Comparison of ENCODE assay signal across 1 cellular context in genomic region chr7:51306761-51307160, GRCh38.
TF ChIP-seq lines count a peak whose summit lies in the region.

No MANE protein-coding gene starts in this region.

TF ChIP-seq in WTC11, 78 proteins besides CTCF, POLR2A, EP300 and RAD21 (continued from another document):
- TF ChIP-seq PRDM15 (CRISPR knock-in tag; IDR thresholded peaks at IDR 0.05) = no peak
- TF ChIP-seq ARID4B (CRISPR knock-in tag; IDR thresholded peaks at IDR 0.05; ENCODE audit: borderline replicate concordance) = no peak
- TF ChIP-seq ZNF281 (CRISPR knock-in tag; IDR thresholded peaks at IDR 0.05) = no peak
- TF ChIP-seq NR1H2 (CRISPR knock-in tag; IDR thresholded peaks at IDR 0.05) = no peak
- no peak for TF ChIP-seq ZNF396 (CRISPR knock-in tag; IDR thresholded peaks at IDR 0.05; ENCODE audit: borderline replicate concordance)
- TF ChIP-seq RELA (CRISPR knock-in tag; IDR thresholded peaks at IDR 0.05; ENCODE audit: borderline replicate concordance) = no peak
- TF ChIP-seq MAX (CRISPR knock-in tag; IDR thresholded peaks at IDR 0.05) = no peak
- TF ChIP-seq NFATC4 (CRISPR knock-in tag; IDR thresholded peaks at IDR 0.05) = no peak
- no peak for TF ChIP-seq PREB (CRISPR knock-in tag; IDR thresholded peaks at IDR 0.05; ENCODE audit: borderline replicate concordance)
- no peak for TF ChIP-seq ZNF532 (CRISPR knock-in tag; IDR thresholded peaks at IDR 0.05; ENCODE audit: borderline replicate concordance)
- no peak for TF ChIP-seq E2F5 (CRISPR knock-in tag; IDR thresholded peaks at IDR 0.05)
- no peak for TF ChIP-seq HMGXB4 (CRISPR knock-in tag; IDR thresholded peaks at IDR 0.05)
- no peak for TF ChIP-seq ZNF423 (CRISPR knock-in tag; IDR thresholded peaks at IDR 0.05)
- TF ChIP-seq USF1 (CRISPR knock-in tag; IDR thresholded peaks at IDR 0.05) = no peak
- TF ChIP-seq MLX (CRISPR knock-in tag; IDR thresholded peaks at IDR 0.05) = no peak
TF ChIP-seq in WTC11: peak in this region for 0.
